In genomic region chr3:12545473-12545791, GRCh38 we compare ENCODE assay signal across 15 cellular contexts. TPM values are rescaled to one million over a fixed set of nuclear protein-coding genes. Genes with fewer than 3 reads are reported as not detected.
A peak's percentile ranks its signal among the peaks of the same experiment; 100 is the strongest.
DNase-seq lines count a peak whose midpoint lies in the region; ATAC-seq and TF ChIP-seq lines count a peak whose summit lies in the region.
"Had no signal": no experiment of that assay in that cellular context is flagged by ENCODE, and none has a peak within 500 bp of the region (broad histone marks: within the 10 kb centered on the region; RNA-seq: fewer than 3 reads in every experiment).

MKRN2OS (minus strand) TSS chr3:12545499; CDS start chr3:12545464, 35 bp downstream.

- peak; percentile 38 for DNase-seq in NCI-H748 (lab: John Stamatoyannopoulos, UW; ENCODE audit: unreplicated experiment)
- no peak for DNase-seq in NCI-H748 treated with DMSO at 0.1 percent for 48 hours (lab: John Stamatoyannopoulos, UW)
- DNase-seq in kidney glomerular epithelial cell (lab: John Stamatoyannopoulos, UW): peak; percentile 71
- no peak for DNase-seq in suprapubic skin (ENCODE audit: low spot score in 2 of 2)
- DNase-seq in T1000 (lab: John Stamatoyannopoulos, UW): no peak
- DNase-seq: activated T-cell treated with anti-CD3 and anti-CD28 coated beads, Interleukin-2, amount 50 U/mL, for 72 hours; heart left ventricle; NCI-H446 treated with DMSO at 0.1 percent for 48 hours; nucleus accumbens; upper lobe of left lung had no signal

- H3K27ac ChIP-seq in suprapubic skin: no peak within 1 kb of the TSS
- H3K27ac ChIP-seq: heart left ventricle, upper lobe of left lung had no signal

- ATAC-seq in HG03354 (IDR thresholded peaks at IDR 0.05; ENCODE audit: poor library complexity, severe bottlenecking, unreplicated experiment) (no peak), GM19463 (IDR thresholded peaks at IDR 0.05; ENCODE audit: unreplicated experiment) (no peak)
- ATAC-seq: activated T-cell treated with anti-CD3 and anti-CD28 coated beads, Interleukin-2, amount 50 U/mL, for 72 hours had no signal

- no peak for TF ChIP-seq EP300 in suprapubic skin (IDR thresholded peaks at IDR 0.05)

- TF ChIP-seq CTCF in brain (conservative IDR thresholded peaks at IDR 0.05): no peak
- no peak for TF ChIP-seq CTCF in suprapubic skin (IDR thresholded peaks at IDR 0.05)

- H3K9me3 ChIP-seq in suprapubic skin: no peaks in the 10 kb centered on the region
- H3K9me3 ChIP-seq: heart left ventricle, upper lobe of left lung had no signal

- no peak for TF ChIP-seq POLR2A in suprapubic skin (IDR thresholded peaks at IDR 0.05)

- no peaks in the 10 kb centered on the region for H3K4me1 ChIP-seq in suprapubic skin
- H3K4me1 ChIP-seq: heart left ventricle, upper lobe of left lung had no signal

- no peaks in the 10 kb centered on the region for H3K27me3 ChIP-seq in suprapubic skin
- H3K27me3 ChIP-seq: heart left ventricle, upper lobe of left lung had no signal

- peak within 1 kb of the TSS in 4 of 5 experiments; percentile 27 to 94 (median 54) for H3K27ac Mint-ChIP-seq in brain
- H3K27ac Mint-ChIP-seq: activated T-cell treated with anti-CD3 and anti-CD28 coated beads, Interleukin-2, amount 50 U/mL, for 72 hours had no signal

- no peaks in the 10 kb centered on the region for H3K36me3 ChIP-seq in suprapubic skin
- H3K36me3 ChIP-seq: upper lobe of left lung had no signal

- no peaks in the 10 kb centered on the region for H3K36me3 Mint-ChIP-seq in brain

- peak within 1 kb of the TSS; percentile 41 for H3K4me3 ChIP-seq in suprapubic skin
- H3K4me3 ChIP-seq: heart left ventricle had no signal

- peaks cover 10% of the 10 kb centered on the region for H3K4me1 Mint-ChIP-seq in brain

- H3K9me3 Mint-ChIP-seq in brain: no peaks in the 10 kb centered on the region
- H3K9me3 Mint-ChIP-seq: activated T-cell treated with anti-CD3 and anti-CD28 coated beads, Interleukin-2, amount 50 U/mL, for 72 hours had no signal

- H3K4me3 Mint-ChIP-seq in brain: peak within 1 kb of the TSS in 4 of 5 experiments; percentile 16 to 69 (median 24)
- H3K4me3 Mint-ChIP-seq: activated T-cell treated with anti-CD3 and anti-CD28 coated beads, Interleukin-2, amount 50 U/mL, for 72 hours had no signal

- H3K27me3 Mint-ChIP-seq in brain: no peaks in the 10 kb centered on the region

- 63% methylated on average over 4 of the region's 4 CpGs for whole genome bisulfite sequencing in suprapubic skin

RNA-seq across cellular contexts. Expression of gene MKRN2OS, which starts in this region (rescaled TPM):
- not detected for polyA plus RNA-seq in brain (ENCODE audit: insufficient read depth, low read depth, low replicate concordance)
- total RNA-seq in suprapubic skin: 1 to 10 TPM in 3 of 4 donors, under 1 TPM in 1; 0.91 to 2.0 (median 1.6) TPM
- total RNA-seq: activated T-cell treated with anti-CD3 and anti-CD28 coated beads, Interleukin-2, amount 50 U/mL, for 72 hours; chondrocyte had no signal
- polyA plus RNA-seq: AG04450 had no signal

Comparison
In these comparisons a context has a peak if more than half of its experiments do, and no peak if none do; other contexts are left out.
1. DNase-seq: peak in NCI-H748 (single experiment) and kidney glomerular epithelial cell (single experiment); none in NCI-H748 treated with DMSO at 0.1 percent for 48 hours (single experiment), suprapubic skin (0 of 2) and T1000 (single experiment).